Comparison of ENCODE assay signal across 11 cellular contexts in genomic region chr11:101553891-101554292, GRCh38. TPM values are rescaled to one million over a fixed set of nuclear protein-coding genes. Genes with fewer than 3 reads are reported as not detected.
DNase-seq lines count a peak whose midpoint lies in the region; ATAC-seq, FAIRE-seq and TF ChIP-seq lines count a peak whose summit lies in the region.
"Had no signal": no experiment of that assay in that cellular context is flagged by ENCODE, and none has a peak within 500 bp of the region (broad histone marks: within the 10 kb centered on the region; RNA-seq: fewer than 3 reads in every experiment).

No MANE protein-coding gene starts in this region.

- H3K9me3 Mint-ChIP-seq in stimulated activated naive B cell treated with anti-CD40 and anti-IgM and Interleukin-4, amounts not matched to agents 10 μg/mL and 1 μg/mL and 100 μg/mL, for 72 hours = peaks cover 0 to 5% of the 10 kb centered on the region in 2 donors

- no peak for TF ChIP-seq CTCF in dorsolateral prefrontal cortex (IDR thresholded peaks at IDR 0.05 in 54 of 56, conservative IDR thresholded peaks at IDR 0.05 in 2 of 56; ENCODE audit: low read depth in 1 of 56, partially characterized antibody in 56 of 56)

- peak; percentile 98 for ATAC-seq in HG02798 (IDR thresholded peaks at IDR 0.05; ENCODE audit: poor library complexity, unreplicated experiment)
- peak; percentile 91 to 99 for ATAC-seq in stimulated activated naive B cell treated with anti-CD40 and anti-IgM and Interleukin-4, amounts not matched to agents 10 μg/mL and 1 μg/mL and 100 μg/mL, for 72 hours (replicated peaks)

- no peak overlapping the region for H3K4me3 Mint-ChIP-seq in stimulated activated naive B cell treated with anti-CD40 and anti-IgM and Interleukin-4, amounts not matched to agents 10 μg/mL and 1 μg/mL and 100 μg/mL, for 72 hours

- no peak overlapping the region for H3K27ac ChIP-seq in dorsolateral prefrontal cortex

- peaks cover 0 to 18% (median 0%) of the 10 kb centered on the region in 45 donors for H3K27me3 ChIP-seq in dorsolateral prefrontal cortex

- no peak overlapping the region for H3K4me3 ChIP-seq in dorsolateral prefrontal cortex

- FAIRE-seq in HTR-8/SVneo (lab: Jason Lieb, UNC) = peak; percentile 46
- FAIRE-seq: G401.6 had no signal

- H3K4me1 Mint-ChIP-seq in stimulated activated naive B cell treated with anti-CD40 and anti-IgM and Interleukin-4, amounts not matched to agents 10 μg/mL and 1 μg/mL and 100 μg/mL, for 72 hours = peaks cover 10 to 14% of the 10 kb centered on the region in 2 donors

- DNase-seq in GM19238 (ENCODE audit: insufficient read length, low spot score) (peak; percentile 2), HTR-8/SVneo (ENCODE audit: insufficient read length, low spot score) (no peak), dorsolateral prefrontal cortex (no peak), putamen (ENCODE audit: low spot score) (no peak), DMS79 treated with DMSO at 0.1 percent for 48 hours (lab: John Stamatoyannopoulos, UW) (no peak)
- no peak for DNase-seq in stimulated activated naive B cell treated with anti-CD40 and anti-IgM and Interleukin-4, amounts not matched to agents 10 μg/mL and 1 μg/mL and 100 μg/mL, for 72 hours
- DNase-seq: mesendoderm; NCI-H526 treated with DMSO at 0.1 percent for 48 hours; stimulated activated CD4-positive, alpha-beta T cell treated with anti-CD3 and anti-CD28 coated beads, Interleukin-15, amount 100 ng/mL, for 24 hours had no signal

- intact Hi-C loops in dorsolateral prefrontal cortex (cut with DNase I) = no loop called here

- no peaks in the 10 kb centered on the region for H3K27me3 Mint-ChIP-seq in stimulated activated naive B cell treated with anti-CD40 and anti-IgM and Interleukin-4, amounts not matched to agents 10 μg/mL and 1 μg/mL and 100 μg/mL, for 72 hours

- no peak overlapping the region for H3K27ac Mint-ChIP-seq in stimulated activated naive B cell treated with anti-CD40 and anti-IgM and Interleukin-4, amounts not matched to agents 10 μg/mL and 1 μg/mL and 100 μg/mL, for 72 hours

- H3K36me3 Mint-ChIP-seq in stimulated activated naive B cell treated with anti-CD40 and anti-IgM and Interleukin-4, amounts not matched to agents 10 μg/mL and 1 μg/mL and 100 μg/mL, for 72 hours = no peaks in the 10 kb centered on the region

RNA-seq across cellular contexts. Expression of gene TRPC6, which starts 29.9 kb away (rescaled TPM):
- total RNA-seq in dorsolateral prefrontal cortex = 1 to 10 TPM in 118 of 120 experiments, under 1 TPM in 2; 0.59 to 7.9 (median 2.8) TPM
